ENCODE assay signal across 13 cellular contexts in the genomic region with DNA sequence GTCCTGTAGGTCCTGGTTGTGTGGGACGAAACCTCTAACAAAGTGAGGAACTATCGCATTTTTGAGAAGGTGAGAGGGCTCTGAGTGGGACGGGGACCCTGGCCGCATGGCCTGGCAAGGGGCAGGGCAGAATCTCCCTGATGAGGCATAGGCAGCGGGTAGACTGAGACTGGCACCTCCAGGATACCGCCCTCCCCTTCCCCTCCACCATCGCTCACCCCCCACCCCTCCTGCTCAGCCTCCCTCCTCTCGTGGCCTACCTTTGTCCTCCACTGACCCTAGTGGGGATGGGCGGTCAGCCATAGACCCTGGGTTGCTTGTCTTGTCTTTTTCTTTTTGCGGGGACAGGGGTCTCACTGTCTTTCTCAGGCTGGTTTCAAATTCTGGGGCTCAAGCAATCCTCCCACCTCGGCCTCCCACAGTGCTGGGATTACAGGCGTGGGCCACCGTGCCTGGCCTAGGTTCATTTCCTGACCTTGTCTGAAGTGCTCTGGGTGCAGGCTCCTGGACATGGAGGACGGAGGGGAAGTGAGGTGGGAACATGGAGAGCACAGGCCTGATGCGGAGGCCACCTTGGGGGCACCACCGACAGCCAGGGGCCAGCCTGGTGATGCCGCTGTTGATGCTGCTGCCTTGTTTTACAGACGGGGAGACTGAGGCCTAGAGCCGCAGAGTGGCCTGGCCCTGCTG. TPM values are rescaled to one million over a fixed set of nuclear protein-coding genes. Genes with fewer than 3 reads are reported as not detected.
DNase-seq lines count a peak whose midpoint lies in the region; ATAC-seq and TF ChIP-seq lines count a peak whose summit lies in the region.
"Had no signal": no experiment of that assay in that cellular context is flagged by ENCODE, and none has a peak within 500 bp of the region (broad histone marks: within the 10 kb centered on the region; RNA-seq: fewer than 3 reads in every experiment).

No MANE protein-coding gene starts in this region.

- H3K4me3 Mint-ChIP-seq in type B pancreatic cell = no peak overlapping the region

- no peaks in the 10 kb centered on the region for H3K27me3 Mint-ChIP-seq in type B pancreatic cell

- H3K27me3 ChIP-seq in left ventricle myocardium inferior (ENCODE audit: low read depth) (no peaks in the 10 kb centered on the region), hepatocyte (no peaks in the 10 kb centered on the region)
- H3K27me3 ChIP-seq: dorsolateral prefrontal cortex had no signal

- no peak overlapping the region for H3K4me2 ChIP-seq in hepatocyte

- no peak overlapping the region for H3K27ac ChIP-seq in left ventricle myocardium inferior (replicated peaks)
- no peak overlapping the region for H3K27ac ChIP-seq in hepatocyte
- H3K27ac ChIP-seq: dorsolateral prefrontal cortex had no signal

- peaks cover 36% of the 10 kb centered on the region for H3K4me1 ChIP-seq in left ventricle myocardium inferior
- H3K4me1 ChIP-seq in hepatocyte (ENCODE audit: insufficient read depth) = no peaks in the 10 kb centered on the region

- H3K9me2 ChIP-seq in hepatocyte (replicated peaks; ENCODE audit: insufficient read depth) = no peaks in the 10 kb centered on the region

- H3K36me3 Mint-ChIP-seq in type B pancreatic cell = peaks cover 3% of the 10 kb centered on the region

- peak; percentile 10 for DNase-seq in left ventricle myocardium inferior
- DNase-seq in left ventricle myocardium superior = no peak
- peak; percentile 4 for DNase-seq in HuH-7.5 (ENCODE audit: low spot score)
- DNase-seq in iPS-NIHi11 (ENCODE audit: low spot score) = peak; percentile 7
- peak; percentile 60 for DNase-seq in type B pancreatic cell (ENCODE audit: extremely low spot score, unreplicated experiment)
- no peak for DNase-seq in sciatic nerve (ENCODE audit: low spot score)
- no peak for DNase-seq in NCI-H2171 (lab: John Stamatoyannopoulos, UW)
- DNase-seq in hepatocyte (ENCODE audit: low spot score) = no peak
- DNase-seq: activated CD4-positive, alpha-beta T cell treated with anti-CD3 and anti-CD28 coated beads for 48 hours; EL; NCI-H2171 treated with DMSO at 0.1 percent for 48 hours; retina had no signal

- no peak overlapping the region for H2AFZ ChIP-seq in hepatocyte

- H3K4me1 Mint-ChIP-seq in type B pancreatic cell (ENCODE audit: unreplicated experiment) = no peaks in the 10 kb centered on the region

- H3K4me3 ChIP-seq in left ventricle myocardium inferior (no peak overlapping the region), hepatocyte (no peak overlapping the region)
- H3K4me3 ChIP-seq: dorsolateral prefrontal cortex had no signal

- TF ChIP-seq CTCF in left ventricle myocardium inferior (IDR thresholded peaks at IDR 0.05; ENCODE audit: borderline replicate concordance) = no peak
- no peak for TF ChIP-seq CTCF in type B pancreatic cell (conservative IDR thresholded peaks at IDR 0.05)
- no peak for TF ChIP-seq CTCF in hepatocyte (IDR thresholded peaks at IDR 0.05; ENCODE audit: poor library complexity)

- H3K36me3 ChIP-seq in left ventricle myocardium inferior = peaks cover 68% of the 10 kb centered on the region
- no peaks in the 10 kb centered on the region for H3K36me3 ChIP-seq in hepatocyte (replicated peaks; ENCODE audit: insufficient read depth, low read depth)

- intact Hi-C loops in left ventricle myocardium inferior (cut with micrococcal nuclease) (no loop called here), left ventricle myocardium superior (cut with micrococcal nuclease) (no loop called here), sciatic nerve (cut with DNase I) (no loop called here)

- no peaks in the 10 kb centered on the region for H3K79me2 ChIP-seq in hepatocyte

- H3K27ac Mint-ChIP-seq in type B pancreatic cell = no peak overlapping the region

- H3K9me3 ChIP-seq in left ventricle myocardium inferior (replicated peaks) = no peaks in the 10 kb centered on the region
- H3K9me3 ChIP-seq in hepatocyte (ENCODE audit: low read depth) = no peaks in the 10 kb centered on the region

- no peaks in the 10 kb centered on the region for H4K20me1 ChIP-seq in hepatocyte (ENCODE audit: insufficient read depth, poor library complexity, severe bottlenecking)

- 96% methylated on average over 17 of the region's 19 CpGs for WGBS in hepatocyte (ENCODE audit: low lambda C conversion rate, missing lambda C conversion rate)

- ATAC-seq in left ventricle myocardium superior (no peak), sciatic nerve (no peak)

- no peaks in the 10 kb centered on the region for H3K9me3 Mint-ChIP-seq in type B pancreatic cell

RNA-seq across cellular contexts. Expression of a gene that starts 10.5 kb away (rescaled TPM):
- 212 TPM for total RNA-seq in left ventricle myocardium inferior
- total RNA-seq in left ventricle myocardium superior = 228 TPM
- 197 and 235 TPM in 2 replicates for total RNA-seq in type B pancreatic cell (ENCODE audit: low replicate concordance)
- total RNA-seq in sciatic nerve = 429 TPM
- total RNA-seq in hepatocyte = 143 and 179 TPM in 2 replicates
- polyA plus RNA-seq in hepatocyte = 174 and 208 TPM in 2 replicates

RNA-seq across cellular contexts. Expression of a gene that starts 40.2 kb away (rescaled TPM):
- total RNA-seq in left ventricle myocardium inferior (24.7 TPM), left ventricle myocardium superior (25.6 TPM), type B pancreatic cell (ENCODE audit: low replicate concordance) (31.4 and 45.4 TPM in 2 replicates), sciatic nerve (82.7 TPM), hepatocyte (15.0 and 25.7 TPM in 2 replicates)
- polyA plus RNA-seq in hepatocyte = 24.3 and 29.6 TPM in 2 replicates

Comparison
In these comparisons a context has a peak if more than half of its experiments do, and no peak if none do; other contexts are left out.
1. DNase-seq: peak in left ventricle myocardium inferior (single experiment), HuH-7.5 (single experiment), iPS-NIHi11 (single experiment) and type B pancreatic cell (single experiment); none in left ventricle myocardium superior (single experiment), sciatic nerve (single experiment), NCI-H2171 (single experiment) and hepatocyte (single experiment).